In the genomic region with DNA sequence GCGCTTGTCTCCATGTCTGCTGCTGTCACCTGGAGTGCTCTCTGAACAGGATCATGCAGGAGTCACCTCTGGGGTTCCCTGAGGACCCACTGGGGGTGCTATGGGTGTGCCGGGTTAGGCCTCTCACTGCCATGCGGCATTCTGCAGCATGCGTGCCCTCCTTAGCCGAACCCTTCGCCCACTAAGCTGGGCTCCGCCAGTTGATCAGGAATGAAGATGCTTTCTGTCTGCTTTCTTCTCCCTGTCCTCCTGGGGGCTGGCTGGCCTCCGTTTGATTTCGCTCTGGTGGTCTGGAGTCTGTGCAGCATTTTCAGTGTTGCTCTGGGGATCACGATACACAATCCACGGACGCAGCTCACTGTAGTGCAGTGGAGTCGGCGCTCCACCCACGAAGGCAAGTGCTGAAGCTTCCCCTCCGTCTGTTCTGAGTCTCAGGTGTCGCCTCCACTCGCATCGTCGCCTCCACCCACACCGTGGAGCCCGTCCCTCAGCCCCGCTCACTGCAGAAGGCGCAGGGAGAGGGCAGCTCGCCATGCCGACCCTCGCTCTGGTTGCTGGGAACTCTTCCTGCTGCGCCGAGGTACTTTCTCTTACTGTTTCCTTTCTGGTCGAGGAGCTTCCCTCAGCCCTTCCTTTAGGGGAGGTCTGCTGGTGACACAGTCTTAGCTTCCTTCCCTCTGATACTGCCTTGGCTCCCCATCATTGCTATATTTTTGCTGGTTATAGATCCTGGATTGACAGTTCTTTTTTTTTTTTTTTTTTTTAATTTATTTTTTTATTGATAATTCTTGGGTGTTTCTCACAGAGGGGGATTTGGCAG, we compare ENCODE assay signal across 2 cellular contexts.
TF ChIP-seq lines count a peak whose summit lies in the region.

No MANE protein-coding gene starts in this region.

TF ChIP-seq in K562, 482 proteins besides CTCF, POLR2A, EP300 and RAD21:
- TF ChIP-seq, protein P1, sequence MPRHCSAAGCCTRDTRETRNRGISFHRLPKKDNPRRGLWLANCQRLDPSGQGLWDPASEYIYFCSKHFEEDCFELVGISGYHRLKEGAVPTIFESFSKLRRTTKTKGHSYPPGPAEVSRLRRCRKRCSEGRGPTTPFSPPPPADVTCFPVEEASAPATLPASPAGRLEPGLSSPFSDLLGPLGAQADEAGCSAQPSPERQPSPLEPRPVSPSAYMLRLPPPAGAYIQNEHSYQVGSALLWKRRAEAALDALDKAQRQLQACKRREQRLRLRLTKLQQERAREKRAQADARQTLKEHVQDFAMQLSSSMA (CRISPR knock-in tag; IDR thresholded peaks at IDR 0.05), result no peak
- no peak for TF ChIP-seq ZNF197 (CRISPR knock-in tag; IDR thresholded peaks at IDR 0.05; ENCODE audit: low read depth)
- no peak for TF ChIP-seq XRCC3 (IDR thresholded peaks at IDR 0.05)
- TF ChIP-seq POLR2G (IDR thresholded peaks at IDR 0.05; ENCODE audit: low read depth, low read length), result peak; percentile 28; the same call in 1 of the 2 replicates
TF ChIP-seq in K562: peak in this region for 1.

TF ChIP-seq in HepG2, 621 proteins besides CTCF, POLR2A, EP300 and RAD21:
- no peak for TF ChIP-seq ZBTB25 (CRISPR knock-in tag; IDR thresholded peaks at IDR 0.05)
- TF ChIP-seq ZNF274 (CRISPR knock-in tag; IDR thresholded peaks at IDR 0.05), result 0 out of 2 replicates have a peak, but pooled peaks have one; percentile 55
- TF ChIP-seq AGO2 (optimal IDR thresholded peaks at IDR 0.05; ENCODE audit: low read depth, low read length), result peak; percentile 24
TF ChIP-seq in HepG2: peak in this region for 2.
